Comparison of ENCODE assay signal across 9 cellular contexts in genomic region chr9:21465859-21466518, GRCh38. TPM values are rescaled to one million over a fixed set of nuclear protein-coding genes. Genes with fewer than 3 reads are reported as not detected.
DNase-seq lines count a peak whose midpoint lies in the region; ATAC-seq and TF ChIP-seq lines count a peak whose summit lies in the region.
"Had no signal": no experiment of that assay in that cellular context is flagged by ENCODE, and none has a peak within 500 bp of the region (broad histone marks: within the 10 kb centered on the region; RNA-seq: fewer than 3 reads in every experiment).

No MANE protein-coding gene starts in this region.

- H3F3A ChIP-seq in SK-N-SH (replicated peaks; ENCODE audit: insufficient read depth), result no peaks in the 10 kb centered on the region

- ATAC-seq in HG03342 (IDR thresholded peaks at IDR 0.05; ENCODE audit: unreplicated experiment) (peak; percentile 62), GM18520 (IDR thresholded peaks at IDR 0.05; ENCODE audit: unreplicated experiment) (no peak)

- no peak overlapping the region for H3K4me2 ChIP-seq in SK-N-SH

- H3K27me3 ChIP-seq in BE2C (no peaks in the 10 kb centered on the region), SK-N-SH (ENCODE audit: insufficient read depth) (no peaks in the 10 kb centered on the region; the same call in 1 of the 2 replicates), uterus (no peaks in the 10 kb centered on the region)

- POLR2A ChIA-PET in SK-N-SH (lab: Yijun Ruan, JAX), result no interaction called here

- no peak overlapping the region for H3K9ac ChIP-seq in SK-N-SH

- DNase-seq in BE2C (no peak), SK-N-SH (peak; percentile 32), fibroblast of villous mesenchyme (ENCODE audit: low read depth) (peak; percentile 72), skeletal muscle cell (ENCODE audit: low read depth) (peak; percentile 38), uterus (no peak)

- H3K4me3 ChIP-seq in BE2C (ENCODE audit: low read depth, low read length) (no peak overlapping the region), SK-N-SH (ENCODE audit: low read depth in 2 of 2, low read length in 1 of 2) (no peak overlapping the region; a peak in 1 of 4 replicates), fibroblast of villous mesenchyme (ENCODE audit: low read depth, low read length) (no peak overlapping the region), skeletal muscle cell (ENCODE audit: low read depth, low read length) (no peak overlapping the region), uterus (no peak overlapping the region)
- H3K4me3 ChIP-seq: skin epidermis had no signal

- TF ChIP-seq RAD21 in SK-N-SH (IDR thresholded peaks at IDR 0.05; ENCODE audit: low read length), result peak; percentile 67

- TF ChIP-seq POLR2A in uterus (IDR thresholded peaks at IDR 0.05), result no peak

- H3K9me3 ChIP-seq in BE2C (no peaks in the 10 kb centered on the region), SK-N-SH (no peaks in the 10 kb centered on the region), uterus (peaks cover 0 to 4% of the 10 kb centered on the region in 2 donors)

- H3K36me3 ChIP-seq in BE2C, result no peaks in the 10 kb centered on the region
- H3K36me3 ChIP-seq in SK-N-SH (replicated peaks in 1 of 2; ENCODE audit: control insufficient read depth in 1 of 2, insufficient read depth in 2 of 2, low read length in 1 of 2), result no peaks in the 10 kb centered on the region
- H3K36me3 ChIP-seq in uterus, result no peaks in the 10 kb centered on the region

- no peak overlapping the region for H2AFZ ChIP-seq in SK-N-SH (ENCODE audit: low read depth)

- intact Hi-C loops in uterus (cut with DNase I; ENCODE audit: low total_unique reads), result no loop called here

- H3K79me2 ChIP-seq in SK-N-SH (ENCODE audit: insufficient read depth), result no peaks in the 10 kb centered on the region

- no peak for TF ChIP-seq EP300 in SK-N-SH (IDR thresholded peaks at IDR 0.05; ENCODE audit: borderline replicate concordance in 1 of 2, low read depth in 1 of 2, low read length in 1 of 2)

- no peak overlapping the region for H3K27ac ChIP-seq in SK-N-SH (ENCODE audit: low read depth in 2 of 2, low read length in 1 of 2)
- H3K27ac ChIP-seq in uterus, result no peak overlapping the region
- H3K27ac ChIP-seq: skin epidermis had no signal

- no peaks in the 10 kb centered on the region for H3K9me2 ChIP-seq in SK-N-SH

- H3K4me1 ChIP-seq in BE2C (no peaks in the 10 kb centered on the region), SK-N-SH (ENCODE audit: control insufficient read depth in 1 of 2, insufficient read depth in 2 of 2, low read depth in 1 of 2, low read length in 1 of 2) (no peaks in the 10 kb centered on the region), uterus (no peaks in the 10 kb centered on the region)

- CTCF ChIA-PET in SK-N-SH (lab: Yijun Ruan, JAX), result interaction anchor here (0.6 to 2.4 kb wide), 16 partner anchors 9 to 464 kb away, joined by 3 to 11 read pairs (median 4); no protein-coding TSS in a partner anchor

- TF ChIP-seq CTCF in BE2C (IDR thresholded peaks at IDR 0.05; ENCODE audit: low read depth, low read length) (peak; percentile 72), GM12872 (IDR thresholded peaks at IDR 0.05; ENCODE audit: insufficient read depth, low read depth, low read length) (peak; percentile 66), SK-N-SH (IDR thresholded peaks at IDR 0.05) (peak; percentile 85), fibroblast of villous mesenchyme (IDR thresholded peaks at IDR 0.05; ENCODE audit: insufficient read depth, low read depth, low read length) (peak; percentile 78), uterus (IDR thresholded peaks at IDR 0.05) (peak in 2 of 4 experiments; percentile 24 to 25)

- 0 out of 2 replicates have a peak, but pooled peaks cover 3% of the 10 kb centered on the region for H4K20me1 ChIP-seq in SK-N-SH (ENCODE audit: insufficient read depth)

TF ChIP-seq in SK-N-SH, 30 proteins besides CTCF, POLR2A, EP300 and RAD21:
- TF ChIP-seq SMC3 (IDR thresholded peaks at IDR 0.05; ENCODE audit: low read depth, low read length) (peak; percentile 36), REST (IDR thresholded peaks at IDR 0.05; ENCODE audit: low read depth, low read length) (no peak)
TF ChIP-seq in SK-N-SH: peak in this region for 1.

RNA-seq across cellular contexts. Expression of gene IFNE, which starts 16.1 kb away (rescaled TPM):
- not detected for polyA plus RNA-seq in BE2C (2012; ENCODE audit: insufficient read depth, insufficient read length, low read depth)
- 0.05 and 0.08 TPM in 2 replicates for polyA plus RNA-seq in SK-N-SH (2012; rRNA removed)
- polyA plus RNA-seq in SK-N-SH (2012; cell fraction: cytosol; rRNA removed), result not detected in 2 replicates
- polyA plus RNA-seq in SK-N-SH (2012; cell fraction: nucleus; rRNA removed), result 0.16 and 0.42 TPM in 2 replicates
- total RNA-seq in fibroblast of villous mesenchyme (1.7 and 2.3 TPM in 2 replicates), uterus (1 to 10 TPM in 1 of 4 donors, not detected in 3; 1.9 TPM)

RNA-seq across cellular contexts. Expression of gene IFNA1, which starts 25.8 kb away (rescaled TPM):
- not detected for polyA plus RNA-seq in BE2C (2012; ENCODE audit: insufficient read depth, insufficient read length, low read depth)
- polyA plus RNA-seq in SK-N-SH (2012; rRNA removed), result not detected in 2 replicates
- polyA plus RNA-seq in SK-N-SH (2012; cell fraction: cytosol; rRNA removed), result not detected in 2 replicates
- not detected in 2 replicates for polyA plus RNA-seq in SK-N-SH (2012; cell fraction: nucleus; rRNA removed)
- total RNA-seq in fibroblast of villous mesenchyme (not detected in 2 replicates), uterus (not detected)

RNA-seq across cellular contexts. Expression of gene IFNA8, which starts 57.1 kb away (rescaled TPM):
- not detected for polyA plus RNA-seq in BE2C (2012; ENCODE audit: insufficient read depth, insufficient read length, low read depth)
- not detected in 2 replicates for polyA plus RNA-seq in SK-N-SH (2012; rRNA removed)
- not detected in 2 replicates for polyA plus RNA-seq in SK-N-SH (2012; cell fraction: cytosol; rRNA removed)
- polyA plus RNA-seq in SK-N-SH (2012; cell fraction: nucleus; rRNA removed), result not detected in 2 replicates
- not detected in 2 replicates for total RNA-seq in fibroblast of villous mesenchyme
- not detected for total RNA-seq in uterus

Comparison
In these comparisons a context has a peak if more than half of its experiments do, and no peak if none do; other contexts are left out.
1. DNase-seq: peak in SK-N-SH (single experiment), fibroblast of villous mesenchyme (single experiment) and skeletal muscle cell (single experiment); none in BE2C (single experiment) and uterus (0 of 2).